ENCODE assay signal across 8 cellular contexts in genomic region chr2:19863303-19864041, GRCh38. TPM values are rescaled to one million over a fixed set of nuclear protein-coding genes. Genes with fewer than 3 reads are reported as not detected.
DNase-seq lines count a peak whose midpoint lies in the region; ATAC-seq, FAIRE-seq and TF ChIP-seq lines count a peak whose summit lies in the region.

No MANE protein-coding gene starts in this region.

- peaks cover under 1% of the 10 kb centered on the region for H3K4me1 ChIP-seq in endothelial cell of umbilical vein (ENCODE audit: control insufficient read depth, extremely low read depth, insufficient read depth, low read length)

- H3K9me3 ChIP-seq in endothelial cell of umbilical vein (replicated peaks; ENCODE audit: control insufficient read depth, insufficient read depth, low read length), result no peaks in the 10 kb centered on the region

- intact Hi-C loops in endothelial cell of umbilical vein (cut with micrococcal nuclease), result loop anchor here (1.0 to 2.0 kb wide), 13 partner anchors 62 to 1476 kb away; no protein-coding TSS in a partner anchor

- no peaks in the 10 kb centered on the region for H4K20me1 ChIP-seq in endothelial cell of umbilical vein (replicated peaks; ENCODE audit: control insufficient read depth, extremely low read depth, insufficient read depth, low read length)

- TF ChIP-seq CTCF in endothelial cell of umbilical vein (IDR thresholded peaks at IDR 0.05; ENCODE audit: extremely low read depth in 1 of 2, insufficient read depth in 1 of 2, low read depth in 1 of 2, low read length in 2 of 2), result peak; percentile 88 to 94

- no peaks in the 10 kb centered on the region for H3K36me3 ChIP-seq in endothelial cell of umbilical vein (ENCODE audit: control insufficient read depth in 2 of 2, extremely low read depth in 1 of 2, insufficient read depth in 2 of 2, low read length in 2 of 2)

- BruUV-seq in endothelial cell of umbilical vein (replicated peaks; lab: Mats Ljungman, UMichigan), result no TSS peak

- H3K27ac ChIP-seq in endothelial cell of umbilical vein (ENCODE audit: insufficient read depth, low read depth, low read length), result no peak overlapping the region

- peak; percentile 87 for FAIRE-seq in endothelial cell of umbilical vein (lab: Jason Lieb, UNC)

- peak overlapping the region; percentile 89 for H2AFZ ChIP-seq in endothelial cell of umbilical vein (ENCODE audit: low read depth, low read length)

- dilution Hi-C loops in endothelial cell of umbilical vein (cut with MboI; ENCODE audit: extremely low pct_ligation_motif_present, low sequenced_read_pairs), result no loop called here

- H3K79me2 ChIP-seq in endothelial cell of umbilical vein (ENCODE audit: control insufficient read depth, insufficient read depth, low read length), result no peaks in the 10 kb centered on the region

- H3K9me1 ChIP-seq in endothelial cell of umbilical vein (replicated peaks; ENCODE audit: control insufficient read depth, extremely low read depth, insufficient read depth, low read length), result no peaks in the 10 kb centered on the region

- no peak overlapping the region for H3K9ac ChIP-seq in endothelial cell of umbilical vein (replicated peaks; ENCODE audit: extremely low read depth, insufficient read depth, low read length)

- no peak overlapping the region for H3K4me3 ChIP-seq in endothelial cell of umbilical vein (replicated peaks in 1 of 3; ENCODE audit: insufficient read depth in 1 of 3, low read depth in 1 of 3, low read length in 3 of 3)

- DNase-seq in A172 (ENCODE audit: low spot score), result peak; percentile 65
- peak; percentile 24 for DNase-seq in NCI-H69 (lab: John Stamatoyannopoulos, UW)
- DNase-seq in activated CD8-positive, alpha-beta memory T cell treated with anti-CD3 and anti-CD28 coated beads, Interleukin-2, amount 50 U/mL, for 24 hours (ENCODE audit: extremely low read depth), result peak; percentile 31
- DNase-seq in endothelial cell of umbilical vein (ENCODE audit: low read depth, low spot score), result peak; percentile 55
- peak; percentile 51 for DNase-seq in midbrain (lab: John Stamatoyannopoulos, UW)
- peak; percentile 51 to 57 for DNase-seq in stimulated activated CD8-positive, alpha-beta memory T cell treated with anti-CD3 and anti-CD28 coated beads, Interleukin-2, amount 100 ng/mL, for 48 hours (ENCODE audit: low read depth in 2 of 2)

- TF ChIP-seq POLR2A in GM18505 (IDR thresholded peaks at IDR 0.05; ENCODE audit: borderline replicate concordance, extremely low read depth, insufficient read depth, insufficient read length) (no peak), endothelial cell of umbilical vein (IDR thresholded peaks at IDR 0.05; ENCODE audit: low read depth, low read length) (no peak)

- H3K27me3 ChIP-seq in endothelial cell of umbilical vein (ENCODE audit: control insufficient read depth in 2 of 2, insufficient read depth in 2 of 2, low read length in 2 of 2), result no peaks in the 10 kb centered on the region

- peak; percentile 66 for ATAC-seq in GM18505 (IDR thresholded peaks at IDR 0.05; ENCODE audit: unreplicated experiment)
- ATAC-seq in HG02938 (IDR thresholded peaks at IDR 0.05; ENCODE audit: unreplicated experiment), result peak; percentile 45

- POLR2A ChIA-PET in endothelial cell of umbilical vein (lab: Charles Lee), result no interaction called here

- CTCF ChIA-PET in endothelial cell of umbilical vein (lab: Charles Lee), result interaction anchor here (0.6 to 4.1 kb wide), 21 partner anchors 10 to 1427 kb away, joined by 3 to 50 read pairs (median 4); partner anchors contain the start of gene OSR1

- H3K4me2 ChIP-seq in endothelial cell of umbilical vein (ENCODE audit: insufficient read depth, low read length), result no peak overlapping the region

TF ChIP-seq in endothelial cell of umbilical vein, 7 proteins besides CTCF, POLR2A, EP300 and RAD21:
- no peak for TF ChIP-seq FOS (IDR thresholded peaks at IDR 0.05; ENCODE audit: borderline replicate concordance, insufficient read depth, low read length)

RNA-seq across cellular contexts. Expression of gene TTC32, which starts 38.3 kb away (rescaled TPM):
- 4.2 and 10.6 TPM in 2 replicates for total RNA-seq in A172 (2014; rRNA removed; shearing (Covaris generic))
- total RNA-seq in endothelial cell of umbilical vein, result 8.8 and 13.8 TPM in 2 replicates
- polyA plus RNA-seq in endothelial cell of umbilical vein, result 8.7 and 9.4 TPM in 2 replicates
- polyA plus RNA-seq in endothelial cell of umbilical vein (2011; cell fraction: cytosol; rRNA removed), result 10.8 and 10.9 TPM in 2 replicates
- polyA plus RNA-seq in endothelial cell of umbilical vein (2011; cell fraction: nucleus; rRNA removed), result 27.0 and 44.9 TPM in 2 replicates
- 8.1 and 9.0 TPM in 2 replicates for polyA plus RNA-seq in endothelial cell of umbilical vein (2012)
- polyA minus RNA-seq in endothelial cell of umbilical vein, result 4.4 and 7.6 TPM in 2 replicates
- 9.1 TPM for polyA minus RNA-seq in endothelial cell of umbilical vein (2011; cell fraction: cytosol; rRNA and poly(A)+ RNA removed)
- polyA minus RNA-seq in endothelial cell of umbilical vein (2011; cell fraction: nucleus; rRNA and poly(A)+ RNA removed), result 36.7 and 41.1 TPM in 2 replicates
